Comparison of ENCODE assay signal across 26 cellular contexts in genomic region chr14:72884386-72884785, GRCh38.
"Had no signal": no experiment of that assay in that cellular context is flagged by ENCODE, and none has a peak within 500 bp of the region (broad histone marks: within the 10 kb centered on the region; RNA-seq: fewer than 3 reads in every experiment).

No MANE protein-coding gene starts in this region.

- H3K4me1 ChIP-seq: gastroesophageal sphincter had no signal

- H2AFZ ChIP-seq: neural progenitor cell had no signal

- H3K4me3 ChIP-seq: gastroesophageal sphincter, heart left ventricle, neural progenitor cell, spleen, testis had no signal

- H3K27me3 Mint-ChIP-seq: memory B cell, naive B cell had no signal

- H3K27me3 ChIP-seq: neural progenitor cell, spleen, testis had no signal

- H3K4me1 Mint-ChIP-seq: central memory CD8-positive, alpha-beta T cell had no signal

- H3K9me3 Mint-ChIP-seq: central memory CD8-positive, alpha-beta T cell; effector memory CD8-positive, alpha-beta T cell; T-cell; T-helper 2 cell treated with Interferon-gamma antibody and Interleukin-4, amounts not matched to agents 5 μg/mL and 100 μg/mL, for 36 hours had no signal

- DNase-seq: activated CD8-positive, alpha-beta memory T cell treated with anti-CD3 and anti-CD28 coated beads for 24 hours; activated effector memory CD4-positive, alpha-beta T cell treated with anti-CD3 and anti-CD28 coated beads, Interleukin-2, amount 50 U/mL, for 16 hours; effector memory CD8-positive, alpha-beta T cell; heart left ventricle; islet precursor cell; left cardiac atrium; naive B cell; retina; spleen; stimulated activated CD4-positive, alpha-beta T cell treated with anti-CD3 and anti-CD28 coated beads, Interleukin-4, amount 100 ng/mL, for 1 hour; stimulated activated naive CD4-positive, alpha-beta T cell; T-cell; trophoblast cell had no signal

- H3K36me3 Mint-ChIP-seq: brain, neural progenitor cell, T-cell had no signal

- H3K4me3 Mint-ChIP-seq: activated naive CD4-positive, alpha-beta T cell treated with anti-CD3 and anti-CD28 coated beads, Interleukin-2, amount 10 ng/mL, durations not matched to agents 7 days and 5 days; central memory CD8-positive, alpha-beta T cell; effector memory CD8-positive, alpha-beta T cell; memory B cell; neural progenitor cell; T-cell; T-helper 2 cell treated with Interferon-gamma antibody and Interleukin-4, amounts not matched to agents 5 μg/mL and 100 μg/mL, for 36 hours had no signal

- H3K36me3 ChIP-seq: gastroesophageal sphincter, neural progenitor cell, spleen had no signal

- H3K27ac Mint-ChIP-seq: activated CD4-positive, alpha-beta T cell treated with anti-CD3 and anti-CD28 coated beads, Interleukin-2, amount 10 ng/mL, durations not matched to agents 24 days and 14 days; activated naive CD4-positive, alpha-beta T cell treated with anti-CD3 and anti-CD28 coated beads, Interleukin-2, amount 10 ng/mL, durations not matched to agents 7 days and 5 days; effector memory CD8-positive, alpha-beta T cell; memory B cell; neural progenitor cell; progenitor cell of endocrine pancreas; T-cell; T-helper 2 cell treated with Interferon-gamma antibody and Interleukin-4, amounts not matched to agents 5 μg/mL and 100 μg/mL, for 36 hours had no signal

- H3K27ac ChIP-seq: gastroesophageal sphincter, neural progenitor cell, spleen, testis, VCaP had no signal

- ATAC-seq: activated CD4-positive, CD25-positive, alpha-beta regulatory T cell treated with anti-CD3 and anti-CD28 coated beads, Interleukin-2, amount 50 U/mL, for 24 hours; effector memory CD8-positive, alpha-beta T cell; gastroesophageal sphincter; left cardiac atrium; T-cell had no signal

- FAIRE-seq: colon had no signal
